Comparison of ENCODE assay signal across 9 cellular contexts in the genomic region with DNA sequence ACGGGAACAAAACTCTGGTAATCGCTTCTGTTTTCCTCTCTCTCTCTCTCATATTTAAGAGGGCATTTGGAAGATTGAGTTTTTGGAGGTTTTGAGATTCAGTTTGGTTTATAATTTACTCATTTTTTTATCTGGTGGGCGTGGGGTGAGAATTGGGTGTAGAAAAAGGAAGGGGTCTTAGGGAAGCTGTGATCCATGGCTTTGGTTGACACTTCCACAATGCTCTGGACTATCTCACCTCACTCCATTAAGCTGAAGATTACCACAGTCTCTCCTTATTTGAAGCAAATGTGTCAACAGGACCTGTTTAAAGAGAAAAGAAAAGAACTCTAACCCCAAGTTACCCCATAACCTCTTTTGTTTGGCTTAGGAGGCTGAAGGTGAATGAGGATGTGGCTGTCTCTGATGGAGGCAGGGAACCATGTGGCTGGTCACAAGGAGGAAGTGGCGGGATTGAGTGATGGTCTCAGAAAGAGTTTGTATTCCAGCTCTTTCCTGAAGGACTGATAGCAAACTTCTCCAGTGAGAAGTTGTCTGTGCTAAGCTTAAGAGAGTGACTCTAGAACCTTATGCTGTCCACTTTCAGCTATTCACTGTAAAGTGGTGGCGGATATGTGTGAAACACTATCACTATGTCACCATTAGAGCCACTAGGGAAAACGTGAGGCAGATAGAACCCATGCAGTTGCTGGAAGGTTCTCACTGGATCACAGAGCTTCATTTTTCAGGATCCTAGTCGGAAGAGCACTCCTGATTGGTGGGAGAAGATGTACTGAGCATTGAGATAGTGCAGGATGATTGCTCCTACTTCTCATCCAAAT. TPM values are rescaled to one million over a fixed set of nuclear protein-coding genes. Genes with fewer than 3 reads are reported as not detected.
A peak's percentile ranks its signal among the peaks of the same experiment; 100 is the strongest.
DNase-seq lines count a peak whose midpoint lies in the region; ATAC-seq and TF ChIP-seq lines count a peak whose summit lies in the region.
"Had no signal": no experiment of that assay in that cellular context is flagged by ENCODE, and none has a peak within 500 bp of the region (broad histone marks: within the 10 kb centered on the region; RNA-seq: fewer than 3 reads in every experiment).

No MANE protein-coding gene starts in this region.

- POLR2A ChIA-PET in A673 (lab: Charles Lee; ENCODE audit: low non-redundant PET) (interaction anchor here (0.5 to 0.7 kb wide), 5 partner anchors 130 to 594 kb away, joined by 3 read pairs; no protein-coding TSS in a partner anchor), Panc1 (lab: Charles Lee) (no interaction called here)

- TF ChIP-seq CTCF in A673 (conservative IDR thresholded peaks at IDR 0.05; ENCODE audit: low read depth, low read length) (no peak), Panc1 (IDR thresholded peaks at IDR 0.05) (no peak), natural killer cell (IDR thresholded peaks at IDR 0.05) (no peak)

- H3K27me3 ChIP-seq in A673 (replicated peaks; ENCODE audit: insufficient read depth, low read depth, low read length, poor library complexity): no peaks in the 10 kb centered on the region
- H3K27me3 ChIP-seq in Panc1 (ENCODE audit: control insufficient read depth, insufficient read depth, low read length): no peaks in the 10 kb centered on the region
- peaks cover 42% of the 10 kb centered on the region for H3K27me3 ChIP-seq in ectodermal cell (ENCODE audit: control insufficient read depth, insufficient read depth, low read length, poor library complexity, severe bottlenecking)

- ATAC-seq in GM18907 (IDR thresholded peaks at IDR 0.05; ENCODE audit: unreplicated experiment) (peak; percentile 29), Panc1 (peak; percentile 24; the same call in 1 of the 2 replicates), natural killer cell (peak in 1 of 3 donors; percentile 43), HG02970 (IDR thresholded peaks at IDR 0.05; ENCODE audit: low FRiP score, unreplicated experiment) (no peak)

- H3K27ac ChIP-seq in A673 (ENCODE audit: low read depth, low read length, poor library complexity, severe bottlenecking) (peak overlapping the region; percentile 68), Panc1 (ENCODE audit: low read length) (peak overlapping the region; percentile 72), ectodermal cell (ENCODE audit: insufficient read depth, low read depth, low read length, poor library complexity, severe bottlenecking) (no peak overlapping the region)
- H3K27ac ChIP-seq: epithelial cell of prostate had no signal

- DNase-seq in A673 (ENCODE audit: low spot score) (peak; percentile 56), Panc1 (ENCODE audit: low read depth, low spot score) (no peak), natural killer cell (no peak), SW480 (ENCODE audit: low spot score) (no peak)
- no peak for DNase-seq in activated CD4-positive, alpha-beta T cell treated with anti-CD3 and anti-CD28 coated beads for 1 hour

- no peak overlapping the region for H3K27ac Mint-ChIP-seq in natural killer cell

- in situ Hi-C loops in Panc1 (cut with HindIII; ENCODE audit: low pct_unique_long_range_greater_than_20kb, low sequenced_read_pairs): no loop called here

- CTCF ChIA-PET in A673 (lab: Charles Lee): no interaction called here
- CTCF ChIA-PET in Panc1 (lab: Charles Lee): no interaction called here

- H3K9me3 Mint-ChIP-seq in natural killer cell: peaks cover 0 to 3% of the 10 kb centered on the region in 2 donors

- no peaks in the 10 kb centered on the region for H3K9me3 ChIP-seq in A673 (ENCODE audit: low read depth, low read length, poor library complexity, severe bottlenecking)
- no peaks in the 10 kb centered on the region for H3K9me3 ChIP-seq in Panc1 (ENCODE audit: control insufficient read depth, insufficient read depth, low read depth, low read length)
- no peaks in the 10 kb centered on the region for H3K9me3 ChIP-seq in ectodermal cell (ENCODE audit: control insufficient read depth, low read length)

- peak overlapping the region; percentile 45 for H3K4me3 Mint-ChIP-seq in natural killer cell

- peaks cover 24 to 39% of the 10 kb centered on the region in 2 donors for H3K27me3 Mint-ChIP-seq in natural killer cell (ENCODE audit: low read depth in 2 of 2)

- TSS peak; percentile 47 for BruUV-seq in A673 (replicated peaks; lab: Mats Ljungman, UMichigan)
- BruUV-seq in Panc1 (replicated peaks; lab: Mats Ljungman, UMichigan): TSS peak; percentile 77

- 60 to 61% methylated on average over 5 to 7 of the region's 7 CpGs for WGBS in ectodermal cell, 2 experiments

- no peaks in the 10 kb centered on the region for H3K36me3 ChIP-seq in A673 (ENCODE audit: insufficient read depth, low read length, poor library complexity, severe bottlenecking)
- no peaks in the 10 kb centered on the region for H3K36me3 ChIP-seq in Panc1 (ENCODE audit: control insufficient read depth, insufficient read depth, low read length)
- no peaks in the 10 kb centered on the region for H3K36me3 ChIP-seq in ectodermal cell (ENCODE audit: control insufficient read depth, insufficient read depth, low read length)

- intact Hi-C loops in A673 (cut with micrococcal nuclease; ENCODE audit: unreplicated experiment) (no loop called here), Panc1 (cut with micrococcal nuclease; ENCODE audit: unreplicated experiment) (no loop called here), natural killer cell (cut with micrococcal nuclease) (no loop called here)

- H3K4me1 Mint-ChIP-seq in natural killer cell: no peaks in the 10 kb centered on the region

- H3K4me1 ChIP-seq in A673 (ENCODE audit: insufficient read depth, low read length, poor library complexity, severe bottlenecking) (peaks cover 34% of the 10 kb centered on the region), Panc1 (ENCODE audit: control insufficient read depth, insufficient read depth, low read length) (peaks cover 9% of the 10 kb centered on the region), ectodermal cell (ENCODE audit: control insufficient read depth, insufficient read depth, low read length) (no peaks in the 10 kb centered on the region)

- peak overlapping the region; percentile 74 for H3K4me3 ChIP-seq in A673 (ENCODE audit: low read depth, low read length, poor library complexity, severe bottlenecking)
- H3K4me3 ChIP-seq in Panc1 (ENCODE audit: low read depth in 2 of 2, low read length in 2 of 2): peak overlapping the region; percentile 62 to 64
- peak overlapping the region; percentile 59 for H3K4me3 ChIP-seq in ectodermal cell (ENCODE audit: insufficient read depth, low read depth, low read length)

- peaks cover 19% of the 10 kb centered on the region for H3K36me3 Mint-ChIP-seq in natural killer cell

RNA-seq across cellular contexts. Expression of a gene that starts 0.9 kb away (rescaled TPM):
- total RNA-seq in A673 (2021): 2.5 and 3.4 TPM in 2 replicates
- 2.2 TPM for total RNA-seq in Panc1 (2021; ENCODE audit: unreplicated experiment)
- polyA plus RNA-seq in Panc1 (2012; ENCODE audit: insufficient read length): 0.64 TPM
- 0.28 TPM for polyA plus RNA-seq in ectodermal cell (2013, experiment 1 of 4)
- 0.16 TPM for polyA plus RNA-seq in ectodermal cell (2013, experiment 2 of 4)
- 0.43 TPM for polyA plus RNA-seq in ectodermal cell (2013, experiment 3 of 4)
- polyA plus RNA-seq in ectodermal cell (2013, experiment 4 of 4): 0.16 TPM
- total RNA-seq in natural killer cell: under 1 TPM in 2 of 3 donors, not detected in 1; 0.12 to 0.25 TPM
